ENCODE assay signal across 20 cellular contexts in genomic region chr16:52785653-52786052, GRCh38.
DNase-seq lines count a peak whose midpoint lies in the region; ATAC-seq and TF ChIP-seq lines count a peak whose summit lies in the region.
"Had no signal": no experiment of that assay in that cellular context is flagged by ENCODE, and none has a peak within 500 bp of the region (broad histone marks: within the 10 kb centered on the region; RNA-seq: fewer than 3 reads in every experiment).

No MANE protein-coding gene starts in this region.

- DNase-seq in GM23338 (ENCODE audit: low spot score) (no peak), colonic mucosa (peak; percentile 45), left colon (peak; percentile 11 to 25), neural progenitor cell (ENCODE audit: low spot score) (no peak), NCI-H226 (no peak), epidermal melanocyte (ENCODE audit: insufficient read length, low spot score) (no peak), psoas muscle (no peak)
- DNase-seq: Caco-2; CD4-positive, CD25-positive, alpha-beta regulatory T cell; CD8-positive, alpha-beta T cell; DMS153; DND-41; GOT3; H7 had no signal

- H3K4me1 Mint-ChIP-seq in GM23338 (peaks cover 16% of the 10 kb centered on the region), neural progenitor cell (peaks cover 23% of the 10 kb centered on the region)
- H3K4me1 Mint-ChIP-seq: B cell; CD4-positive, CD25-positive, alpha-beta regulatory T cell had no signal

- peaks cover 16% of the 10 kb centered on the region; the same call in 1 of the 2 replicates for H3K9me2 ChIP-seq in GM23338 (ENCODE audit: insufficient read depth)

- H4K20me1 ChIP-seq in GM23338 (replicated peaks; ENCODE audit: insufficient read depth), result no peaks in the 10 kb centered on the region
- no peaks in the 10 kb centered on the region for H4K20me1 ChIP-seq in neural progenitor cell (ENCODE audit: low read depth)
- H4K20me1 ChIP-seq: BLaER1 had no signal

- H3K9me3 ChIP-seq in colonic mucosa (no peaks in the 10 kb centered on the region), neural progenitor cell (ENCODE audit: low read depth) (no peaks in the 10 kb centered on the region), psoas muscle (no peaks in the 10 kb centered on the region)
- H3K9me3 ChIP-seq: BLaER1, Caco-2 had no signal

- H3K27me3 Mint-ChIP-seq in GM23338 (ENCODE audit: insufficient read depth, low read depth, poor library complexity), result no peaks in the 10 kb centered on the region
- H3K27me3 Mint-ChIP-seq in neural progenitor cell (ENCODE audit: insufficient read depth, low read depth), result peaks cover 2% of the 10 kb centered on the region
- H3K27me3 Mint-ChIP-seq: CD4-positive, CD25-positive, alpha-beta regulatory T cell had no signal

- H3K79me2 ChIP-seq in GM23338 (replicated peaks; ENCODE audit: insufficient read depth), result no peaks in the 10 kb centered on the region
- H3K79me2 ChIP-seq in neural progenitor cell (ENCODE audit: low read depth), result no peaks in the 10 kb centered on the region

- H3K4me1 ChIP-seq in GM23338 (ENCODE audit: insufficient read depth) (no peaks in the 10 kb centered on the region; the same call in 1 of the 2 replicates), colonic mucosa (no peaks in the 10 kb centered on the region), neural progenitor cell (peaks cover 18% of the 10 kb centered on the region), psoas muscle (no peaks in the 10 kb centered on the region)
- H3K4me1 ChIP-seq: BLaER1, Caco-2 had no signal

- intact Hi-C loops in colonic mucosa (cut with DNase I), result no loop called here
- intact Hi-C loops in left colon (cut with DNase I, micrococcal nuclease), result no loop called here
- intact Hi-C loops in psoas muscle (cut with DNase I), result no loop called here

- H2AFZ ChIP-seq in GM23338, result peak overlapping the region; percentile 72
- H2AFZ ChIP-seq in neural progenitor cell (replicated peaks), result peak overlapping the region; percentile 73

- H3K9ac ChIP-seq in colonic mucosa (ENCODE audit: low read depth in 2 of 2, low read length in 2 of 2) (no peak overlapping the region), neural progenitor cell (no peak overlapping the region)
- H3K9ac ChIP-seq: BLaER1 had no signal

- H3K9me3 Mint-ChIP-seq in GM23338 (no peaks in the 10 kb centered on the region), neural progenitor cell (no peaks in the 10 kb centered on the region)
- H3K9me3 Mint-ChIP-seq: CD8-positive, alpha-beta T cell had no signal

- H3K27ac ChIP-seq in GM23338 (ENCODE audit: low read depth) (no peak overlapping the region), colonic mucosa (no peak overlapping the region), neural progenitor cell (no peak overlapping the region), psoas muscle (no peak overlapping the region)
- H3K27ac ChIP-seq: 22Rv1, BLaER1, C4-2B had no signal

- H3F3A ChIP-seq in GM23338 (replicated peaks; ENCODE audit: low read depth) (no peaks in the 10 kb centered on the region), neural progenitor cell (ENCODE audit: low read depth) (no peaks in the 10 kb centered on the region)

- H3K36me3 ChIP-seq in GM23338 (ENCODE audit: insufficient read depth), result no peaks in the 10 kb centered on the region
- H3K36me3 ChIP-seq in colonic mucosa, result no peaks in the 10 kb centered on the region
- no peaks in the 10 kb centered on the region for H3K36me3 ChIP-seq in neural progenitor cell
- H3K36me3 ChIP-seq in psoas muscle (ENCODE audit: insufficient read depth in 1 of 2, low read depth in 1 of 2), result no peaks in the 10 kb centered on the region
- H3K36me3 ChIP-seq: BLaER1 had no signal

- H3K4me3 ChIP-seq in GM23338 (no peak overlapping the region), colonic mucosa (no peak overlapping the region), neural progenitor cell (no peak overlapping the region), psoas muscle (no peak overlapping the region)
- H3K4me3 ChIP-seq: BLaER1 had no signal

- no peaks in the 10 kb centered on the region for H3K36me3 Mint-ChIP-seq in GM23338 (ENCODE audit: low read depth)
- H3K36me3 Mint-ChIP-seq in neural progenitor cell, result no peaks in the 10 kb centered on the region
- H3K36me3 Mint-ChIP-seq: CD4-positive, CD25-positive, alpha-beta regulatory T cell; CD8-positive, alpha-beta T cell had no signal

- no peak overlapping the region for H3K4me2 ChIP-seq in GM23338
- H3K4me2 ChIP-seq in neural progenitor cell, result no peak overlapping the region
- H3K4me2 ChIP-seq: BLaER1 had no signal

- TF ChIP-seq CTCF in GM23338 (conservative IDR thresholded peaks at IDR 0.05; ENCODE audit: low read depth in 2 of 2) (no peak), colonic mucosa (IDR thresholded peaks at IDR 0.05) (no peak), neural progenitor cell (IDR thresholded peaks at IDR 0.05) (no peak), psoas muscle (IDR thresholded peaks at IDR 0.05) (no peak)

- 47 to 55% (median 50%) methylated on average over 4 of the region's 4 CpGs for WGBS in psoas muscle, 3 donors

- ATAC-seq in GM23338, result no peak
- peak; percentile 55 for ATAC-seq in left colon
- no peak for ATAC-seq in GM18873 (IDR thresholded peaks at IDR 0.05; ENCODE audit: low FRiP score, unreplicated experiment)
- no peak for ATAC-seq in psoas muscle
- ATAC-seq: CD8-positive, alpha-beta T cell; HCT116 had no signal

- H3K27ac Mint-ChIP-seq in GM23338, result no peak overlapping the region
- H3K27ac Mint-ChIP-seq in neural progenitor cell, result no peak overlapping the region
- H3K27ac Mint-ChIP-seq: B cell; CD4-positive, CD25-positive, alpha-beta regulatory T cell; CD8-positive, alpha-beta T cell had no signal

- H3K27me3 ChIP-seq in GM23338 (ENCODE audit: insufficient read depth), result no peaks in the 10 kb centered on the region
- no peaks in the 10 kb centered on the region for H3K27me3 ChIP-seq in colonic mucosa
- H3K27me3 ChIP-seq in neural progenitor cell, result no peaks in the 10 kb centered on the region
- H3K27me3 ChIP-seq in psoas muscle (ENCODE audit: insufficient read depth in 3 of 3, low read length in 2 of 3), result peaks cover 0 to 1% (median 0%) of the 10 kb centered on the region in 3 donors
- H3K27me3 ChIP-seq: BLaER1 had no signal

- H3K4me3 Mint-ChIP-seq in GM23338 (no peak overlapping the region), neural progenitor cell (no peak overlapping the region)
- H3K4me3 Mint-ChIP-seq: B cell; CD4-positive, CD25-positive, alpha-beta regulatory T cell; CD8-positive, alpha-beta T cell had no signal

TF ChIP-seq in GM23338, 12 proteins besides CTCF, POLR2A, EP300 and RAD21 (continues in another document):
- TF ChIP-seq POLR2AphosphoS5 (IDR thresholded peaks at IDR 0.05; ENCODE audit: low read depth) (no peak), ZNF331 (CRISPR knock-in tag; IDR thresholded peaks at IDR 0.05; ENCODE audit: low read depth) (no peak), STAT1 (IDR thresholded peaks at IDR 0.05; ENCODE audit: unreplicated experiment) (no peak), JUNB (IDR thresholded peaks at IDR 0.05; ENCODE audit: unreplicated experiment) (no peak), NANOG (IDR thresholded peaks at IDR 0.05; ENCODE audit: borderline replicate concordance) (no peak), EZH2 (IDR thresholded peaks at IDR 0.05; ENCODE audit: low read depth, unreplicated experiment) (no peak), EZH2phosphoT487 (IDR thresholded peaks at IDR 0.05; ENCODE audit: unreplicated experiment) (no peak), CREB1 (CRISPR knock-in tag; IDR thresholded peaks at IDR 0.05; ENCODE audit: low read depth) (no peak), ZNF114 (CRISPR knock-in tag; IDR thresholded peaks at IDR 0.05) (no peak), REST (IDR thresholded peaks at IDR 0.05; ENCODE audit: unreplicated experiment) (no peak)
- TF ChIP-seq, protein P1, sequence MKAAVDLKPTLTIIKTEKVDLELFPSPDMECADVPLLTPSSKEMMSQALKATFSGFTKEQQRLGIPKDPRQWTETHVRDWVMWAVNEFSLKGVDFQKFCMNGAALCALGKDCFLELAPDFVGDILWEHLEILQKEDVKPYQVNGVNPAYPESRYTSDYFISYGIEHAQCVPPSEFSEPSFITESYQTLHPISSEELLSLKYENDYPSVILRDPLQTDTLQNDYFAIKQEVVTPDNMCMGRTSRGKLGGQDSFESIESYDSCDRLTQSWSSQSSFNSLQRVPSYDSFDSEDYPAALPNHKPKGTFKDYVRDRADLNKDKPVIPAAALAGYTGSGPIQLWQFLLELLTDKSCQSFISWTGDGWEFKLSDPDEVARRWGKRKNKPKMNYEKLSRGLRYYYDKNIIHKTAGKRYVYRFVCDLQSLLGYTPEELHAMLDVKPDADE (IDR thresholded peaks at IDR 0.05), result no peak

Comparison
In these comparisons a context has a peak if more than half of its experiments do, and no peak if none do; other contexts are left out.
1. DNase-seq: peak in colonic mucosa (single experiment) and left colon (2 of 2); none in GM23338 (single experiment), neural progenitor cell (single experiment), NCI-H226 (single experiment), epidermal melanocyte (single experiment) and psoas muscle (0 of 2).